29 cellular contexts compared by ENCODE assay signal in the genomic region with DNA sequence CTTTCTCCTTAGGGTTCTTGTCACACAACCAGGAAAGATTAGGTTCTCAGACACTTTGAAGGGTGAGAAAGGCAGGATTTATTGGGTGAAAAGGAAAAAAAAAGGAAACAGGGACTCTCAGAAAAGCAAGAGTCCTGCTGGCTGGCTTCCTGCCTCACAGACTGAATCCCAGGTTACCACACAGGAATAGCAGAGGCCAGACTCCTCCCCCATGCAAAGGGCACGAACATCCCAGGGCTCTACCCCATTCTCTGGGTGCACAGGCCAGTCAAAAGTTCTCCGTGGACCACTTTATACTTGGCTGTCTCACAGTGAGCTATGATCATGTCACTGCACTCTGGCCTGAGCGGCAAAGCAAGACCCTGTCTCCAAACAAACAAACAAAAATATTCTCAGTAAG. TPM values are rescaled to one million over a fixed set of nuclear protein-coding genes. Genes with fewer than 3 reads are reported as not detected.
DNase-seq lines count a peak whose midpoint lies in the region; ATAC-seq, FAIRE-seq and TF ChIP-seq lines count a peak whose summit lies in the region.
"Had no signal": no experiment of that assay in that cellular context is flagged by ENCODE, and none has a peak within 500 bp of the region (broad histone marks: within the 10 kb centered on the region; RNA-seq: fewer than 3 reads in every experiment).

No MANE protein-coding gene starts in this region.

- intact Hi-C loops in Panc1 (cut with micrococcal nuclease; ENCODE audit: unreplicated experiment): no loop called here

- H3K9me3 ChIP-seq in Panc1 (ENCODE audit: control insufficient read depth, insufficient read depth, low read depth, low read length): no peaks in the 10 kb centered on the region
- H3K9me3 ChIP-seq in trophoblast cell (ENCODE audit: insufficient read depth, low read depth, low read length): no peaks in the 10 kb centered on the region
- H3K9me3 ChIP-seq: neutrophil, prostate gland, sigmoid colon, upper lobe of left lung had no signal

- in situ Hi-C loops in Panc1 (cut with HindIII; ENCODE audit: low pct_unique_long_range_greater_than_20kb, low sequenced_read_pairs): no loop called here

- no peak overlapping the region for H3K27ac Mint-ChIP-seq in HFFc6
- H3K27ac Mint-ChIP-seq: activated CD8-positive, alpha-beta memory T cell treated with anti-CD3 and anti-CD28 coated beads, Interleukin-2, amount 10 ng/mL, durations not matched to agents 7 days and 5 days; CD4-positive, CD25-positive, alpha-beta regulatory T cell; stimulated activated effector memory CD8-positive, alpha-beta T cell treated with anti-CD3 and anti-CD28 coated beads, Interleukin-12 subunit alpha, Interleukin-12 subunit beta, amount 100 ng/mL, for 72 hours had no signal

- no CpG with 5 or more reads among the region's 3 CpGs for WGBS in trophoblast cell (ENCODE audit: extremely low coverage, insufficient coverage, insufficient read length)

- CTCF ChIA-PET in Panc1 (lab: Charles Lee): no interaction called here

- H4K8ac ChIP-seq in trophoblast cell (ENCODE audit: low read depth, low read length): peak overlapping the region; percentile 47

- ATAC-seq in Panc1: peak; percentile 74
- ATAC-seq: activated CD8-positive, alpha-beta memory T cell treated with anti-CD3 and anti-CD28 coated beads, Interleukin-2, amount 10 ng/mL, durations not matched to agents 7 days and 5 days; K562; stimulated activated effector memory CD8-positive, alpha-beta T cell treated with anti-CD3 and anti-CD28 coated beads, Interleukin-12 subunit alpha, Interleukin-12 subunit beta, amount 100 ng/mL, for 72 hours had no signal

- no peak overlapping the region for H3K23ac ChIP-seq in trophoblast cell (ENCODE audit: low read length)

- no peaks in the 10 kb centered on the region for H3K27me3 ChIP-seq in Panc1 (ENCODE audit: control insufficient read depth, insufficient read depth, low read length)
- H3K27me3 ChIP-seq in trophoblast cell (ENCODE audit: insufficient read depth, low read length): no peaks in the 10 kb centered on the region
- H3K27me3 ChIP-seq: neutrophil, sigmoid colon, upper lobe of left lung had no signal

- H2BK5ac ChIP-seq in trophoblast cell (ENCODE audit: low read depth, low read length, poor library complexity): no peak overlapping the region

- POLR2A ChIA-PET in Panc1 (lab: Charles Lee): no interaction called here

- BruUV-seq in Panc1 (replicated peaks; lab: Mats Ljungman, UMichigan): no TSS peak

- H2BK120ac ChIP-seq in trophoblast cell (ENCODE audit: insufficient read depth, low read length, poor library complexity): no peak overlapping the region

- no peaks in the 10 kb centered on the region for H3K9me3 Mint-ChIP-seq in HFFc6
- H3K9me3 Mint-ChIP-seq: CD4-positive, CD25-positive, alpha-beta regulatory T cell; stimulated activated effector memory CD8-positive, alpha-beta T cell treated with anti-CD3 and anti-CD28 coated beads, Interleukin-12 subunit alpha, Interleukin-12 subunit beta, amount 100 ng/mL, for 72 hours had no signal

- no peak overlapping the region for H3K4me3 ChIP-seq in Panc1 (ENCODE audit: low read depth in 2 of 2, low read length in 2 of 2)
- H3K4me3 ChIP-seq in trophoblast cell (ENCODE audit: low read depth, low read length): no peak overlapping the region
- H3K4me3 ChIP-seq: K562, lung, prostate gland, sigmoid colon, upper lobe of left lung had no signal

- H3K4me1 Mint-ChIP-seq in HFFc6 (ENCODE audit: low read depth): no peaks in the 10 kb centered on the region
- H3K4me1 Mint-ChIP-seq: activated CD8-positive, alpha-beta memory T cell treated with anti-CD3 and anti-CD28 coated beads, Interleukin-2, amount 10 ng/mL, durations not matched to agents 7 days and 5 days; CD4-positive, CD25-positive, alpha-beta regulatory T cell; stimulated activated effector memory CD8-positive, alpha-beta T cell treated with anti-CD3 and anti-CD28 coated beads, Interleukin-12 subunit alpha, Interleukin-12 subunit beta, amount 100 ng/mL, for 72 hours had no signal

- H4K91ac ChIP-seq in trophoblast cell (ENCODE audit: low read depth, low read length): no peak overlapping the region

- H2BK12ac ChIP-seq in trophoblast cell (ENCODE audit: low read length): no peak overlapping the region

- no peak overlapping the region for H3K4me2 ChIP-seq in trophoblast cell (ENCODE audit: low read length)

- H3K18ac ChIP-seq in trophoblast cell (ENCODE audit: low read length): no peak overlapping the region

- peaks cover 4% of the 10 kb centered on the region; the same call in 1 of the 2 replicates for H3K4me1 ChIP-seq in Panc1 (ENCODE audit: control insufficient read depth, insufficient read depth, low read length)
- H3K4me1 ChIP-seq in trophoblast cell (ENCODE audit: control insufficient read depth in 1 of 2, insufficient read depth in 2 of 2, low read length in 2 of 2): peaks cover 0 to 2% of the 10 kb centered on the region in 2 experiments
- H3K4me1 ChIP-seq: prostate gland, sigmoid colon, upper lobe of left lung had no signal

- peaks cover 3% of the 10 kb centered on the region; the same call in 1 of the 2 replicates for H3K27me3 Mint-ChIP-seq in HFFc6 (ENCODE audit: insufficient read depth)

- TF ChIP-seq CTCF in Panc1 (IDR thresholded peaks at IDR 0.05) (no peak), GM10266 (IDR thresholded peaks at IDR 0.05; ENCODE audit: control insufficient read depth, insufficient read depth, low read depth, missing control alignments) (no peak), HFFc6 (IDR thresholded peaks at IDR 0.05) (no peak)

- H3K27ac ChIP-seq in Panc1 (ENCODE audit: low read length) (no peak overlapping the region), trophoblast cell (ENCODE audit: low read depth, low read length) (no peak overlapping the region)
- H3K27ac ChIP-seq: 22Rv1, neutrophil, prostate gland, sigmoid colon, upper lobe of left lung had no signal

- H3K14ac ChIP-seq in trophoblast cell (ENCODE audit: low read length): no peak overlapping the region

- H3K79me1 ChIP-seq in trophoblast cell (ENCODE audit: low read length): no peaks in the 10 kb centered on the region

- H3K9ac ChIP-seq in trophoblast cell (ENCODE audit: low read length): no peak overlapping the region

- no peak for FAIRE-seq in urothelium cell line (lab: Jason Lieb, UNC)
- FAIRE-seq: K562 had no signal

- no peak overlapping the region for H2AFZ ChIP-seq in trophoblast cell (ENCODE audit: insufficient read depth, low read length, poor library complexity)

- DNase-seq in DMS53 (lab: John Stamatoyannopoulos, UW) (peak; percentile 31), DMS53 treated with DMSO at 0.1 percent for 48 hours (lab: John Stamatoyannopoulos, UW; ENCODE audit: unreplicated experiment) (no peak), Panc1 (ENCODE audit: low read depth, low spot score) (no peak), iPS-NIHi11 (ENCODE audit: low spot score) (peak; percentile 27), trophoblast cell (no peak), GM10266 (ENCODE audit: extremely low spot score) (no peak), urothelium cell line (ENCODE audit: low spot score) (no peak), HFFc6 (no peak)
- DNase-seq: activated CD4-positive, alpha-beta T cell treated with anti-CD3 and anti-CD28 coated beads, Interleukin-2, amount 50 U/mL, for 1 hour; activated CD8-positive, alpha-beta memory T cell treated with anti-CD3 and anti-CD28 coated beads, Interleukin-2, amount 10 ng/mL, durations not matched to agents 7 days and 5 days; activated naive CD4-positive, alpha-beta T cell; activated T-cell treated with anti-CD3 and anti-CD28 coated beads, Interleukin-2, amount 50 U/mL, for 48 hours; CD4-positive, CD25-positive, alpha-beta regulatory T cell; NCI-H1417; NCI-H2081; NCI-H2227 treated with DMSO at 0.1 percent for 48 hours; SHP77; sigmoid colon; stimulated activated CD4-positive, alpha-beta T cell treated with anti-CD3 and anti-CD28 coated beads, Interleukin-4, amount 100 ng/mL, for 24 hours; substantia nigra; T-helper 9 cell; upper lobe of left lung had no signal

- H3K4ac ChIP-seq in trophoblast cell (ENCODE audit: low read depth, low read length): no peak overlapping the region

- H4K12ac ChIP-seq in trophoblast cell (ENCODE audit: low read depth, low read length): no peak overlapping the region

- H3K36me3 Mint-ChIP-seq in HFFc6 (ENCODE audit: low read depth): no peaks in the 10 kb centered on the region
- H3K36me3 Mint-ChIP-seq: activated CD8-positive, alpha-beta memory T cell treated with anti-CD3 and anti-CD28 coated beads, Interleukin-2, amount 10 ng/mL, durations not matched to agents 7 days and 5 days; CD4-positive, CD25-positive, alpha-beta regulatory T cell; stimulated activated effector memory CD8-positive, alpha-beta T cell treated with anti-CD3 and anti-CD28 coated beads, Interleukin-12 subunit alpha, Interleukin-12 subunit beta, amount 100 ng/mL, for 72 hours had no signal

- no peak overlapping the region for H2AK5ac ChIP-seq in trophoblast cell (ENCODE audit: low read length)

- no peaks in the 10 kb centered on the region for H3K79me2 ChIP-seq in trophoblast cell (ENCODE audit: control insufficient read depth, insufficient read depth, low read length, poor library complexity)

- H3K4me3 Mint-ChIP-seq in HFFc6: no peak overlapping the region
- H3K4me3 Mint-ChIP-seq: activated CD8-positive, alpha-beta memory T cell treated with anti-CD3 and anti-CD28 coated beads, Interleukin-2, amount 10 ng/mL, durations not matched to agents 7 days and 5 days; CD4-positive, CD25-positive, alpha-beta regulatory T cell; stimulated activated effector memory CD8-positive, alpha-beta T cell treated with anti-CD3 and anti-CD28 coated beads, Interleukin-12 subunit alpha, Interleukin-12 subunit beta, amount 100 ng/mL, for 72 hours had no signal

- H3K36me3 ChIP-seq in Panc1 (ENCODE audit: control insufficient read depth, insufficient read depth, low read length): no peaks in the 10 kb centered on the region
- no peaks in the 10 kb centered on the region for H3K36me3 ChIP-seq in trophoblast cell (ENCODE audit: control insufficient read depth in 1 of 2, insufficient read depth in 2 of 2, low read length in 2 of 2)
- H3K36me3 ChIP-seq: neutrophil, prostate gland, sigmoid colon, upper lobe of left lung had no signal

RNA-seq across cellular contexts. Expression of a gene that starts 42.6 kb away (rescaled TPM):
- total RNA-seq in Panc1 (2021; ENCODE audit: unreplicated experiment): 8.8 TPM
- polyA plus RNA-seq in Panc1 (2012; ENCODE audit: insufficient read length): 5.3 TPM
- polyA plus RNA-seq in trophoblast cell (2013): 0.05 and 0.06 TPM in 2 replicates
- under 1 TPM; 0.28 to 0.81 (median 0.45) TPM for total RNA-seq in HFFc6 (2021; fragmentation: NEBNext Ultra II Directional; extraction: Animal tissue kit (Norgen Biotek cat#: 25700))

RNA-seq across cellular contexts. Expression of a gene that starts 49.3 kb away (rescaled TPM):
- total RNA-seq in Panc1 (2021; ENCODE audit: unreplicated experiment): 2.9 TPM
- 0.84 TPM for polyA plus RNA-seq in Panc1 (2012; ENCODE audit: insufficient read length)
- polyA plus RNA-seq in trophoblast cell (2013): not detected in 2 replicates
- under 1 TPM in 3 of 6 experiments, not detected in 3; 0.10 to 0.17 (median 0.14) TPM for total RNA-seq in HFFc6 (2021; fragmentation: NEBNext Ultra II Directional; extraction: Animal tissue kit (Norgen Biotek cat#: 25700))
- total RNA-seq: activated CD8-positive, alpha-beta memory T cell treated with anti-CD3 and anti-CD28 coated beads, Interleukin-2, amount 10 ng/mL, durations not matched to agents 7 days and 5 days; CD4-positive, CD25-positive, alpha-beta regulatory T cell; HT1080; K562 had no signal

Comparison
In these comparisons a context has a peak if more than half of its experiments do, and no peak if none do; other contexts are left out.
1. DNase-seq: peak in DMS53 (single experiment) and iPS-NIHi11 (single experiment); none in DMS53 treated with DMSO at 0.1 percent for 48 hours (single experiment), Panc1 (single experiment), trophoblast cell (0 of 2), GM10266 (single experiment), urothelium cell line (single experiment) and HFFc6 (single experiment).